Comparison of ENCODE assay signal across 2 cellular contexts in the genomic region with DNA sequence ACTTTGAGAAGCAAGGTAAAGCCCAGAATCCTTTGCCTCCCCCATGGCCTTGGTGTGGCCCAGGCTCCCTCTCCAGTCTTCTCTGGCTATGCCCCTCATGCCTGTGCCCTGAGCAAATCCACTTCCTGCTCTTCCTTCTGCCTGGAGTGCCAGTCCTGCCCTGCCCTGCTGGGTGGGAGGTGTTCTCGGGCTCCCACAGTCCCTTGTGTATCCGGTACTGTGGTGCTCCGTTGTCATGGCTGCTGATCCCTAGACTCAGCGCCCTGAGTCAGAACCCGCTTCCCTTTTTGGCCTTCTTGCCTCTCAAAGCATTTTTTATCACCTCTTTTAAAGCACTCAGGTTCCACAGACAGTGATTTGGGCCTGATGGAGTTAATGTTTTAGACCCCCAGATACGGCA.
TF ChIP-seq lines count a peak whose summit lies in the region.

No MANE protein-coding gene starts in this region.

TF ChIP-seq in GM12878, 131 proteins besides CTCF, POLR2A, EP300 and RAD21:
- peak in 1 of 2 experiments; percentile 59; a peak in 1 of 4 replicates for TF ChIP-seq SRF (IDR thresholded peaks at IDR 0.05; ENCODE audit: low read depth in 2 of 2, low read length in 2 of 2)
- TF ChIP-seq JUNB (IDR thresholded peaks at IDR 0.05) = peak; percentile 20; the same call in 1 of the 2 replicates
- TF ChIP-seq, protein P1, sequence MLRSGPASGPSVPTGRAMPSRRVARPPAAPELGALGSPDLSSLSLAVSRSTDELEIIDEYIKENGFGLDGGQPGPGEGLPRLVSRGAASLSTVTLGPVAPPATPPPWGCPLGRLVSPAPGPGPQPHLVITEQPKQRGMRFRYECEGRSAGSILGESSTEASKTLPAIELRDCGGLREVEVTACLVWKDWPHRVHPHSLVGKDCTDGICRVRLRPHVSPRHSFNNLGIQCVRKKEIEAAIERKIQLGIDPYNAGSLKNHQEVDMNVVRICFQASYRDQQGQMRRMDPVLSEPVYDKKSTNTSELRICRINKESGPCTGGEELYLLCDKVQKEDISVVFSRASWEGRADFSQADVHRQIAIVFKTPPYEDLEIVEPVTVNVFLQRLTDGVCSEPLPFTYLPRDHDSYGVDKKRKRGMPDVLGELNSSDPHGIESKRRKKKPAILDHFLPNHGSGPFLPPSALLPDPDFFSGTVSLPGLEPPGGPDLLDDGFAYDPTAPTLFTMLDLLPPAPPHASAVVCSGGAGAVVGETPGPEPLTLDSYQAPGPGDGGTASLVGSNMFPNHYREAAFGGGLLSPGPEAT (IDR thresholded peaks at IDR 0.05; ENCODE audit: low read depth) = no peak
- peak; percentile 93 for TF ChIP-seq SPI1 (IDR thresholded peaks at IDR 0.05; ENCODE audit: borderline replicate concordance, insufficient read depth, low read depth, low read length)
- peak; percentile 43 for TF ChIP-seq MEF2B (IDR thresholded peaks at IDR 0.05; ENCODE audit: partially characterized antibody, poor library complexity, severe bottlenecking)
- peak; percentile 25; the same call in 1 of the 2 replicates for TF ChIP-seq RUNX3 (IDR thresholded peaks at IDR 0.05; ENCODE audit: low read length)
- TF ChIP-seq EED (IDR thresholded peaks at IDR 0.05; ENCODE audit: low read depth) = peak; percentile 55; the same call in 1 of the 2 replicates
- TF ChIP-seq NBN (IDR thresholded peaks at IDR 0.05) = 0 out of 2 replicates have a peak, but pooled peaks have one; percentile 19
- no peak for TF ChIP-seq EGR1 (IDR thresholded peaks at IDR 0.05; ENCODE audit: borderline replicate concordance in 1 of 2, low read depth in 2 of 2, low read length in 2 of 2)
- no peak for TF ChIP-seq SMAD1 (IDR thresholded peaks at IDR 0.05; ENCODE audit: low read depth, partially characterized antibody)
- peak; percentile 53 to 55; a peak in 2 of 4 replicates for TF ChIP-seq IKZF2 (IDR thresholded peaks at IDR 0.05)
- TF ChIP-seq, protein P2, sequence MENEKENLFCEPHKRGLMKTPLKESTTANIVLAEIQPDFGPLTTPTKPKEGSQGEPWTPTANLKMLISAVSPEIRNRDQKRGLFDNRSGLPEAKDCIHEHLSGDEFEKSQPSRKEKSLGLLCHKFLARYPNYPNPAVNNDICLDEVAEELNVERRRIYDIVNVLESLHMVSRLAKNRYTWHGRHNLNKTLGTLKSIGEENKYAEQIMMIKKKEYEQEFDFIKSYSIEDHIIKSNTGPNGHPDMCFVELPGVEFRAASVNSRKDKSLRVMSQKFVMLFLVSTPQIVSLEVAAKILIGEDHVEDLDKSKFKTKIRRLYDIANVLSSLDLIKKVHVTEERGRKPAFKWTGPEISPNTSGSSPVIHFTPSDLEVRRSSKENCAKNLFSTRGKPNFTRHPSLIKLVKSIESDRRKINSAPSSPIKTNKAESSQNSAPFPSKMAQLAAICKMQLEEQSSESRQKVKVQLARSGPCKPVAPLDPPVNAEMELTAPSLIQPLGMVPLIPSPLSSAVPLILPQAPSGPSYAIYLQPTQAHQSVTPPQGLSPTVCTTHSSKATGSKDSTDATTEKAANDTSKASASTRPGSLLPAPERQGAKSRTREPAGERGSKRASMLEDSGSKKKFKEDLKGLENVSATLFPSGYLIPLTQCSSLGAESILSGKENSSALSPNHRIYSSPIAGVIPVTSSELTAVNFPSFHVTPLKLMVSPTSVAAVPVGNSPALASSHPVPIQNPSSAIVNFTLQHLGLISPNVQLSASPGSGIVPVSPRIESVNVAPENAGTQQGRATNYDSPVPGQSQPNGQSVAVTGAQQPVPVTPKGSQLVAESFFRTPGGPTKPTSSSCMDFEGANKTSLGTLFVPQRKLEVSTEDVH (IDR thresholded peaks at IDR 0.05; ENCODE audit: low read depth, partially characterized antibody) = no peak
- 0 out of 2 replicates have a peak, but pooled peaks have one; percentile 68 for TF ChIP-seq HDGF (IDR thresholded peaks at IDR 0.05)

TF ChIP-seq in WTC11, 78 proteins besides CTCF, POLR2A, EP300 and RAD21:
- TF ChIP-seq JAZF1 (CRISPR knock-in tag; IDR thresholded peaks at IDR 0.05) (no peak), GTF2I (CRISPR knock-in tag; conservative IDR thresholded peaks at IDR 0.05) (no peak), CREB1 (CRISPR knock-in tag; IDR thresholded peaks at IDR 0.05) (no peak), SP1 (CRISPR knock-in tag; conservative IDR thresholded peaks at IDR 0.05) (no peak), TP53 (CRISPR knock-in tag; IDR thresholded peaks at IDR 0.05) (no peak)
- TF ChIP-seq, protein P3, sequence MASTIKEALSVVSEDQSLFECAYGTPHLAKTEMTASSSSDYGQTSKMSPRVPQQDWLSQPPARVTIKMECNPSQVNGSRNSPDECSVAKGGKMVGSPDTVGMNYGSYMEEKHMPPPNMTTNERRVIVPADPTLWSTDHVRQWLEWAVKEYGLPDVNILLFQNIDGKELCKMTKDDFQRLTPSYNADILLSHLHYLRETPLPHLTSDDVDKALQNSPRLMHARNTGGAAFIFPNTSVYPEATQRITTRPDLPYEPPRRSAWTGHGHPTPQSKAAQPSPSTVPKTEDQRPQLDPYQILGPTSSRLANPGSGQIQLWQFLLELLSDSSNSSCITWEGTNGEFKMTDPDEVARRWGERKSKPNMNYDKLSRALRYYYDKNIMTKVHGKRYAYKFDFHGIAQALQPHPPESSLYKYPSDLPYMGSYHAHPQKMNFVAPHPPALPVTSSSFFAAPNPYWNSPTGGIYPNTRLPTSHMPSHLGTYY (CRISPR knock-in tag; IDR thresholded peaks at IDR 0.05) = no peak
- TF ChIP-seq, protein P4, sequence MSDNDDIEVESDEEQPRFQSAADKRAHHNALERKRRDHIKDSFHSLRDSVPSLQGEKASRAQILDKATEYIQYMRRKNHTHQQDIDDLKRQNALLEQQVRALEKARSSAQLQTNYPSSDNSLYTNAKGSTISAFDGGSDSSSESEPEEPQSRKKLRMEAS (CRISPR knock-in tag; IDR thresholded peaks at IDR 0.05) = no peak
- TF ChIP-seq, protein P5, sequence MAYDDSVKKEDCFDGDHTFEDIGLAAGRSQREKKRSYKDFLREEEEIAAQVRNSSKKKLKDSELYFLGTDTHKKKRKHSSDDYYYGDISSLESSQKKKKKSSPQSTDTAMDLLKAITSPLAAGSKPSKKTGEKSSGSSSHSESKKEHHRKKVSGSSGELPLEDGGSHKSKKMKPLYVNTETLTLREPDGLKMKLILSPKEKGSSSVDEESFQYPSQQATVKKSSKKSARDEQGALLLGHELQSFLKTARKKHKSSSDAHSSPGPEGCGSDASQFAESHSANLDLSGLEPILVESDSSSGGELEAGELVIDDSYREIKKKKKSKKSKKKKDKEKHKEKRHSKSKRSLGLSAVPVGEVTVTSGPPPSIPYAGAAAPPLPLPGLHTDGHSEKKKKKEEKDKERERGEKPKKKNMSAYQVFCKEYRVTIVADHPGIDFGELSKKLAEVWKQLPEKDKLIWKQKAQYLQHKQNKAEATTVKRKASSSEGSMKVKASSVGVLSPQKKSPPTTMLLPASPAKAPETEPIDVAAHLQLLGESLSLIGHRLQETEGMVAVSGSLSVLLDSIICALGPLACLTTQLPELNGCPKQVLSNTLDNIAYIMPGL (CRISPR knock-in tag; IDR thresholded peaks at IDR 0.05) = no peak
